Comparison of ENCODE assay signal across 1 cellular context in the genomic region with DNA sequence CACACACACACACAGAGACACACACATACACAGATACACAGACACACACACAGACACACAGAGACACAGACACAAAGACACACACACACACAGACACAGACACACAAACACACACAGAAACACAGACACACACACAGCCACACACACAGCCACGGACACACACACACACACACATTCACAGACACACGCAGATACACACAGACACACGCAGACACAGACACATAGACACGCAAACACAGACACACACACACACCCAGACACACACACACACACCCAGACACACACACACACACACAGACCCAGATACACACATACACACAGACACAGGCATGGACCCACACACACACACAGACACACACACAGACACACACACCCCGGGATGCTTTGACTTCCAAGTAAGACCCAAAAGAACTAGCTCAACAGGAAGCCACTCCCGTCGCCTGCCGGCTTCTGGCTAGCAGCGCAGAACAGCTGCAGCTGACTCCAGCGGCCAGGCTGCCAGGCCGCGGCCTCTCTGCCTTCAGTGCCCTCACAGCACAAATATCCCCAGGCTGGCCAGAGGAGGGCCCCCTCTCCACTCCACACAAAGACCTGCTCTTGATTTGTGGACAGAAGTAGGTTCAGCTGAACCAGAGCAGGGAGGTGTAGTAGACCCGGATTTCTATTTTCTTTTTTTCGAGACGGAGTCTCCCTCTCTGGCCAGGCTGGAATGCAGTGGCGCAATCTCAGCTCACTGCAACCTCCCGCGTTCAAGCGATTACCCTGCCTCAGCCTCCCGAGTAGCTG.
TF ChIP-seq lines count a peak whose summit lies in the region.

No MANE protein-coding gene starts in this region.

TF ChIP-seq in K562, 482 proteins besides CTCF, POLR2A, EP300 and RAD21 (continues in another document):
- TF ChIP-seq THRAP3 (IDR thresholded peaks at IDR 0.05; ENCODE audit: borderline replicate concordance) (0 out of 2 replicates have a peak, but pooled peaks have one; percentile 49), ARNT (IDR thresholded peaks at IDR 0.05) (0 out of 4 replicates have a peak, but pooled peaks of 1 of the 2 experiments have one; percentile 37), SUPT5H (IDR thresholded peaks at IDR 0.05) (peak; percentile 42; the same call in 1 of the 2 replicates), MIER1 (IDR thresholded peaks at IDR 0.05; ENCODE audit: low read depth) (0 out of 2 replicates have a peak, but pooled peaks have one; percentile 33), TOE1 (IDR thresholded peaks at IDR 0.05; ENCODE audit: borderline replicate concordance) (0 out of 2 replicates have a peak, but pooled peaks have one; percentile 52), TOE1 (CRISPR knock-in tag; IDR thresholded peaks at IDR 0.05; ENCODE audit: borderline replicate concordance, low read depth) (no peak), CEBPB (tag; IDR thresholded peaks at IDR 0.05) (peak; percentile 16; the same call in 1 of the 2 replicates), BMI1 (IDR thresholded peaks at IDR 0.05; ENCODE audit: low read length) (no peak), ELF4 (CRISPR knock-in tag; IDR thresholded peaks at IDR 0.05) (peak; percentile 65; the same call in 1 of the 2 replicates), SREBF1 (IDR thresholded peaks at IDR 0.05; ENCODE audit: borderline replicate concordance, low read depth, low read length) (no peak), OTX1 (CRISPR knock-in tag; IDR thresholded peaks at IDR 0.05) (0 out of 2 replicates have a peak, but pooled peaks have one; percentile 62), PHB2 (IDR thresholded peaks at IDR 0.05; ENCODE audit: low read depth) (peak; percentile 69), TEAD1 (CRISPR knock-in tag; IDR thresholded peaks at IDR 0.05) (0 out of 4 replicates have a peak, but pooled peaks of 1 of the 2 experiments have one; percentile 35), HMGN3 (IDR thresholded peaks at IDR 0.05; ENCODE audit: borderline replicate concordance, extremely low read depth, insufficient read length, low read depth, low read length) (peak; percentile 55), CTBP1 (IDR thresholded peaks at IDR 0.05; ENCODE audit: borderline replicate concordance) (peak; percentile 30; the same call in 1 of the 2 replicates), SMC3 (conservative IDR thresholded peaks at IDR 0.05; ENCODE audit: insufficient read depth, low read depth, low read length) (peak; percentile 81), MED1 (CRISPR knock-in tag; IDR thresholded peaks at IDR 0.05; ENCODE audit: borderline replicate concordance) (no peak), BCOR (IDR thresholded peaks at IDR 0.05) (peak; percentile 67), ASH1L (IDR thresholded peaks at IDR 0.05; ENCODE audit: borderline replicate concordance, low read depth, partially characterized antibody) (peak; percentile 20), HLTF (IDR thresholded peaks at IDR 0.05) (peak; percentile 92; the same call in 1 of the 2 replicates), POLR2G (IDR thresholded peaks at IDR 0.05; ENCODE audit: low read depth, low read length) (0 out of 2 replicates have a peak, but pooled peaks have one; percentile 34), HDAC1 (IDR thresholded peaks at IDR 0.05) (peak in 1 of 2 experiments; percentile 68; a peak in 2 of 4 replicates), POLR2B (IDR thresholded peaks at IDR 0.05; ENCODE audit: low read depth, partially characterized antibody) (peak; percentile 46), MEF2A (IDR thresholded peaks at IDR 0.05; ENCODE audit: control insufficient read depth, low read depth, low read length) (no peak), CBX3 (IDR thresholded peaks at IDR 0.05; ENCODE audit: borderline replicate concordance in 1 of 2, low read length in 2 of 2) (0 out of 3 replicates have a peak, but pooled peaks of 1 of the 2 experiments have one; percentile 14), ARHGAP35 (IDR thresholded peaks at IDR 0.05; ENCODE audit: partially characterized antibody) (peak; percentile 41), DIDO1 (tag; IDR thresholded peaks at IDR 0.05; ENCODE audit: low read depth) (peak; percentile 59; the same call in 1 of the 2 replicates)
- TF ChIP-seq, protein P1, sequence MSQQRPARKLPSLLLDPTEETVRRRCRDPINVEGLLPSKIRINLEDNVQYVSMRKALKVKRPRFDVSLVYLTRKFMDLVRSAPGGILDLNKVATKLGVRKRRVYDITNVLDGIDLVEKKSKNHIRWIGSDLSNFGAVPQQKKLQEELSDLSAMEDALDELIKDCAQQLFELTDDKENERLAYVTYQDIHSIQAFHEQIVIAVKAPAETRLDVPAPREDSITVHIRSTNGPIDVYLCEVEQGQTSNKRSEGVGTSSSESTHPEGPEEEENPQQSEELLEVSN (IDR thresholded peaks at IDR 0.05; ENCODE audit: borderline replicate concordance in 1 of 2, extremely low read depth in 1 of 2, insufficient read depth in 1 of 2, insufficient read length in 1 of 2, low read depth in 1 of 2, low read length in 1 of 2, poor library complexity in 1 of 2, severe bottlenecking in 1 of 2), result no peak
- TF ChIP-seq, protein P2, sequence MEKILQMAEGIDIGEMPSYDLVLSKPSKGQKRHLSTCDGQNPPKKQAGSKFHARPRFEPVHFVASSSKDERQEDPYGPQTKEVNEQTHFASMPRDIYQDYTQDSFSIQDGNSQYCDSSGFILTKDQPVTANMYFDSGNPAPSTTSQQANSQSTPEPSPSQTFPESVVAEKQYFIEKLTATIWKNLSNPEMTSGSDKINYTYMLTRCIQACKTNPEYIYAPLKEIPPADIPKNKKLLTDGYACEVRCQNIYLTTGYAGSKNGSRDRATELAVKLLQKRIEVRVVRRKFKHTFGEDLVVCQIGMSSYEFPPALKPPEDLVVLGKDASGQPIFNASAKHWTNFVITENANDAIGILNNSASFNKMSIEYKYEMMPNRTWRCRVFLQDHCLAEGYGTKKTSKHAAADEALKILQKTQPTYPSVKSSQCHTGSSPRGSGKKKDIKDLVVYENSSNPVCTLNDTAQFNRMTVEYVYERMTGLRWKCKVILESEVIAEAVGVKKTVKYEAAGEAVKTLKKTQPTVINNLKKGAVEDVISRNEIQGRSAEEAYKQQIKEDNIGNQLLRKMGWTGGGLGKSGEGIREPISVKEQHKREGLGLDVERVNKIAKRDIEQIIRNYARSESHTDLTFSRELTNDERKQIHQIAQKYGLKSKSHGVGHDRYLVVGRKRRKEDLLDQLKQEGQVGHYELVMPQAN (IDR thresholded peaks at IDR 0.05; ENCODE audit: borderline replicate concordance), result peak; percentile 48; the same call in 1 of the 2 replicates
- TF ChIP-seq, protein P3, sequence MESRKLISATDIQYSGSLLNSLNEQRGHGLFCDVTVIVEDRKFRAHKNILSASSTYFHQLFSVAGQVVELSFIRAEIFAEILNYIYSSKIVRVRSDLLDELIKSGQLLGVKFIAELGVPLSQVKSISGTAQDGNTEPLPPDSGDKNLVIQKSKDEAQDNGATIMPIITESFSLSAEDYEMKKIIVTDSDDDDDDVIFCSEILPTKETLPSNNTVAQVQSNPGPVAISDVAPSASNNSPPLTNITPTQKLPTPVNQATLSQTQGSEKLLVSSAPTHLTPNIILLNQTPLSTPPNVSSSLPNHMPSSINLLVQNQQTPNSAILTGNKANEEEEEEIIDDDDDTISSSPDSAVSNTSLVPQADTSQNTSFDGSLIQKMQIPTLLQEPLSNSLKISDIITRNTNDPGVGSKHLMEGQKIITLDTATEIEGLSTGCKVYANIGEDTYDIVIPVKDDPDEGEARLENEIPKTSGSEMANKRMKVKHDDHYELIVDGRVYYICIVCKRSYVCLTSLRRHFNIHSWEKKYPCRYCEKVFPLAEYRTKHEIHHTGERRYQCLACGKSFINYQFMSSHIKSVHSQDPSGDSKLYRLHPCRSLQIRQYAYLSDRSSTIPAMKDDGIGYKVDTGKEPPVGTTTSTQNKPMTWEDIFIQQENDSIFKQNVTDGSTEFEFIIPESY (CRISPR knock-in tag; IDR thresholded peaks at IDR 0.05), result peak; percentile 68
- TF ChIP-seq, protein P4, sequence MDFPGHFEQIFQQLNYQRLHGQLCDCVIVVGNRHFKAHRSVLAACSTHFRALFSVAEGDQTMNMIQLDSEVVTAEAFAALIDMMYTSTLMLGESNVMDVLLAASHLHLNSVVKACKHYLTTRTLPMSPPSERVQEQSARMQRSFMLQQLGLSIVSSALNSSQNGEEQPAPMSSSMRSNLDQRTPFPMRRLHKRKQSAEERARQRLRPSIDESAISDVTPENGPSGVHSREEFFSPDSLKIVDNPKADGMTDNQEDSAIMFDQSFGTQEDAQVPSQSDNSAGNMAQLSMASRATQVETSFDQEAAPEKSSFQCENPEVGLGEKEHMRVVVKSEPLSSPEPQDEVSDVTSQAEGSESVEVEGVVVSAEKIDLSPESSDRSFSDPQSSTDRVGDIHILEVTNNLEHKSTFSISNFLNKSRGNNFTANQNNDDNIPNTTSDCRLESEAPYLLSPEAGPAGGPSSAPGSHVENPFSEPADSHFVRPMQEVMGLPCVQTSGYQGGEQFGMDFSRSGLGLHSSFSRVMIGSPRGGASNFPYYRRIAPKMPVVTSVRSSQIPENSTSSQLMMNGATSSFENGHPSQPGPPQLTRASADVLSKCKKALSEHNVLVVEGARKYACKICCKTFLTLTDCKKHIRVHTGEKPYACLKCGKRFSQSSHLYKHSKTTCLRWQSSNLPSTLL (IDR thresholded peaks at IDR 0.05), result 0 out of 2 replicates have a peak, but pooled peaks have one; percentile 16
- TF ChIP-seq, protein P5, sequence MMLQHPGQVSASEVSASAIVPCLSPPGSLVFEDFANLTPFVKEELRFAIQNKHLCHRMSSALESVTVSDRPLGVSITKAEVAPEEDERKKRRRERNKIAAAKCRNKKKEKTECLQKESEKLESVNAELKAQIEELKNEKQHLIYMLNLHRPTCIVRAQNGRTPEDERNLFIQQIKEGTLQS (IDR thresholded peaks at IDR 0.05), result no peak
- TF ChIP-seq, protein P5 (CRISPR knock-in tag; conservative IDR thresholded peaks at IDR 0.05), result no peak
- TF ChIP-seq, protein P6, sequence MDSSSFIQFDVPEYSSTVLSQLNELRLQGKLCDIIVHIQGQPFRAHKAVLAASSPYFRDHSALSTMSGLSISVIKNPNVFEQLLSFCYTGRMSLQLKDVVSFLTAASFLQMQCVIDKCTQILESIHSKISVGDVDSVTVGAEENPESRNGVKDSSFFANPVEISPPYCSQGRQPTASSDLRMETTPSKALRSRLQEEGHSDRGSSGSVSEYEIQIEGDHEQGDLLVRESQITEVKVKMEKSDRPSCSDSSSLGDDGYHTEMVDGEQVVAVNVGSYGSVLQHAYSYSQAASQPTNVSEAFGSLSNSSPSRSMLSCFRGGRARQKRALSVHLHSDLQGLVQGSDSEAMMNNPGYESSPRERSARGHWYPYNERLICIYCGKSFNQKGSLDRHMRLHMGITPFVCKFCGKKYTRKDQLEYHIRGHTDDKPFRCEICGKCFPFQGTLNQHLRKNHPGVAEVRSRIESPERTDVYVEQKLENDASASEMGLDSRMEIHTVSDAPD (CRISPR knock-in tag; IDR thresholded peaks at IDR 0.05), result no peak
- TF ChIP-seq, protein P7, sequence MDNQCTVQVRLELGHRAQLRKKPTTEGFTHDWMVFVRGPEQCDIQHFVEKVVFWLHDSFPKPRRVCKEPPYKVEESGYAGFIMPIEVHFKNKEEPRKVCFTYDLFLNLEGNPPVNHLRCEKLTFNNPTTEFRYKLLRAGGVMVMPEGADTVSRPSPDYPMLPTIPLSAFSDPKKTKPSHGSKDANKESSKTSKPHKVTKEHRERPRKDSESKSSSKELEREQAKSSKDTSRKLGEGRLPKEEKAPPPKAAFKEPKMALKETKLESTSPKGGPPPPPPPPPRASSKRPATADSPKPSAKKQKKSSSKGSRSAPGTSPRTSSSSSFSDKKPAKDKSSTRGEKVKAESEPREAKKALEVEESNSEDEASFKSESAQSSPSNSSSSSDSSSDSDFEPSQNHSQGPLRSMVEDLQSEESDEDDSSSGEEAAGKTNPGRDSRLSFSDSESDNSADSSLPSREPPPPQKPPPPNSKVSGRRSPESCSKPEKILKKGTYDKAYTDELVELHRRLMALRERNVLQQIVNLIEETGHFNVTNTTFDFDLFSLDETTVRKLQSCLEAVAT (IDR thresholded peaks at IDR 0.05), result peak; percentile 37 to 63; a peak in 1 of 4 replicates
